10 cellular contexts compared by ENCODE assay signal in genomic region chr20:37755665-37756064, GRCh38.
DNase-seq lines count a peak whose midpoint lies in the region; ATAC-seq and TF ChIP-seq lines count a peak whose summit lies in the region.
"Had no signal": no experiment of that assay in that cellular context is flagged by ENCODE, and none has a peak within 500 bp of the region (broad histone marks: within the 10 kb centered on the region; RNA-seq: fewer than 3 reads in every experiment).

No MANE protein-coding gene starts in this region.

- H3K9me3 Mint-ChIP-seq in memory B cell = no peaks in the 10 kb centered on the region

- H3K27me3 ChIP-seq in BJ (ENCODE audit: control insufficient read depth, insufficient read depth, low read length) (no peaks in the 10 kb centered on the region), H7 (ENCODE audit: control insufficient read depth, insufficient read depth, low read length) (no peaks in the 10 kb centered on the region)

- H3K4me1 Mint-ChIP-seq in memory B cell = peaks cover 15% of the 10 kb centered on the region

- TF ChIP-seq CTCF in BJ (IDR thresholded peaks at IDR 0.05; ENCODE audit: insufficient read depth, low read depth, low read length) (peak; percentile 33), NB4 (IDR thresholded peaks at IDR 0.05; ENCODE audit: low read depth, low read length) (no peak)

- peaks cover 7% of the 10 kb centered on the region; the same call in 1 of the 2 replicates for H3K36me3 ChIP-seq in BJ (ENCODE audit: control insufficient read depth, insufficient read depth, low read length)
- peaks cover 3% of the 10 kb centered on the region; the same call in 1 of the 2 replicates for H3K36me3 ChIP-seq in H7 (replicated peaks; ENCODE audit: control insufficient read depth, insufficient read depth, low read length)

- CTCF ChIA-PET in BJ (lab: Yijun Ruan, JAX) = interaction anchor here (1.0 to 3.0 kb wide), 8 partner anchors 20 to 653 kb away, joined by 3 to 8 read pairs (median 4); no protein-coding TSS in a partner anchor

- POLR2A ChIA-PET in BJ (lab: Charles Lee) = interaction anchor here (0.6 kb wide), 1 partner anchor 68 kb away, joined by 3 read pairs; no protein-coding TSS in a partner anchor

- no peaks in the 10 kb centered on the region for H3K27me3 Mint-ChIP-seq in memory B cell

- H3K4me3 Mint-ChIP-seq in memory B cell = no peak overlapping the region

- H3K27ac Mint-ChIP-seq in memory B cell = peak overlapping the region; percentile 46

- DNase-seq in BJ (ENCODE audit: low read depth) (no peak), NB4 (ENCODE audit: low read depth) (peak; percentile 27), dermis blood vessel endothelial cell (peak; percentile 9), memory B cell (ENCODE audit: low spot score in 2 of 2) (no peak), ecto neural progenitor cell (ENCODE audit: low spot score) (no peak), H7 (no peak)
- no peak for DNase-seq in stimulated activated CD4-positive, alpha-beta T cell treated with anti-CD3 and anti-CD28 coated beads, Interleukin-4, amount 100 ng/mL, for 4 hours
- DNase-seq: activated CD4-positive, CD25-positive, alpha-beta regulatory T cell; activated gamma-delta T cell had no signal

- peaks cover 26% of the 10 kb centered on the region for H3K36me3 Mint-ChIP-seq in memory B cell

- H3K4me3 ChIP-seq in BJ (ENCODE audit: low read depth, low read length) = no peak overlapping the region
- H3K4me3 ChIP-seq in NB4 (ENCODE audit: low read depth, low read length) = no peak overlapping the region
- H3K4me3 ChIP-seq in H7 (ENCODE audit: insufficient read depth, low read depth, low read length) = no peak overlapping the region

- no peak for ATAC-seq in memory B cell (ENCODE audit: low read depth)
- ATAC-seq in HG03159 (IDR thresholded peaks at IDR 0.05; ENCODE audit: unreplicated experiment) = no peak

- TF ChIP-seq POLR2A in NB4 (IDR thresholded peaks at IDR 0.05; ENCODE audit: extremely low read depth, insufficient read length) = no peak

Comparison
In these comparisons a context has a peak if more than half of its experiments do, and no peak if none do; other contexts are left out.
1. DNase-seq: peak in NB4 (single experiment) and dermis blood vessel endothelial cell (single experiment); none in BJ (single experiment), memory B cell (0 of 2), stimulated activated CD4-positive, alpha-beta T cell treated with anti-CD3 and anti-CD28 coated beads, Interleukin-4, amount 100 ng/mL, for 4 hours (0 of 2), ecto neural progenitor cell (single experiment) and H7 (single experiment).